18 cellular contexts compared by ENCODE assay signal in the genomic region with DNA sequence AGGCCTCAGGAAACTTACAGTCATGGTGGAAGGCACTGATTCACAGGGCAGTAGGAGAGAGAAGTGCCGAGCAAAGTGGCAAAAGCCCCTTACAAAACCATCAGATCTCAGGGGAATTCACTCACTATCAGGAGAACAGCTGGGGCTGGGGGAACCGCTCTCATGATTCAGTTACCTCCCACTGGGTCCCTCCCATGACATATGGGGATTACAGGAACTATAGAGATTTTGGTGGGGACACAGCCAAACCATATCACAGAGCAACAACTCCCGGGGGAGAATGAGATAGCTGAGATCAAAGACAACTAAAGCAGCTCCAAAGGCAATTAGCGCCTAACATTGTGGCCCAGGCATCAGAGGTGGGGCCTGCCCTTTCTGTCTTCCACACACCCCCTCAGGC.
DNase-seq lines count a peak whose midpoint lies in the region; ATAC-seq and TF ChIP-seq lines count a peak whose summit lies in the region.
"Had no signal": no experiment of that assay in that cellular context is flagged by ENCODE, and none has a peak within 500 bp of the region (broad histone marks: within the 10 kb centered on the region; RNA-seq: fewer than 3 reads in every experiment).

No MANE protein-coding gene starts in this region.

- H3K27me3 ChIP-seq in endodermal cell (ENCODE audit: control insufficient read depth, insufficient read depth, low read length, poor library complexity, severe bottlenecking) (no peaks in the 10 kb centered on the region), transverse colon (no peaks in the 10 kb centered on the region)
- H3K27me3 ChIP-seq: MG63 had no signal

- DNase-seq in DMS 273 treated with DMSO at 0.1 percent for 48 hours (lab: John Stamatoyannopoulos, UW), result peak; percentile 92
- peak; percentile 87 for DNase-seq in NCI-H69 (lab: John Stamatoyannopoulos, UW)
- peak; percentile 75 for DNase-seq in endodermal cell
- no peak for DNase-seq in GDM1 (lab: John Stamatoyannopoulos, UW)
- no peak for DNase-seq in NCI-H2029 (lab: John Stamatoyannopoulos, UW)
- DNase-seq in transverse colon, result no peak
- DNase-seq: activated naive CD4-positive, alpha-beta T cell treated with anti-CD3 and anti-CD28 coated beads, Interleukin-2, amount 10 ng/mL, durations not matched to agents 7 days and 5 days; activated T-cell treated with anti-CD3 and anti-CD28 coated beads, Interleukin-2, amount 50 U/mL, for 4 hours; aorta; caudate nucleus; CD4-positive, alpha-beta T cell; dermis blood vessel endothelial cell; DMS53; MG63; NCI-H345; T-helper 9 cell had no signal

- H3K9me3 ChIP-seq in endodermal cell (ENCODE audit: control insufficient read depth, low read length), result peaks cover 6% of the 10 kb centered on the region
- H3K9me3 ChIP-seq in transverse colon, result no peaks in the 10 kb centered on the region
- H3K9me3 ChIP-seq: MG63 had no signal

- H3K9me3 Mint-ChIP-seq in endodermal cell, result peaks cover 2% of the 10 kb centered on the region
- H3K9me3 Mint-ChIP-seq: activated naive CD4-positive, alpha-beta T cell treated with anti-CD3 and anti-CD28 coated beads, Interleukin-2, amount 10 ng/mL, durations not matched to agents 7 days and 5 days; activated T-cell treated with anti-CD3 and anti-CD28 coated beads, Interleukin-2, amount 50 U/mL, for 4 hours; CD4-positive, alpha-beta T cell had no signal

- peaks cover 12% of the 10 kb centered on the region for H3K4me1 Mint-ChIP-seq in endodermal cell
- H3K4me1 Mint-ChIP-seq: activated naive CD4-positive, alpha-beta T cell treated with anti-CD3 and anti-CD28 coated beads, Interleukin-2, amount 10 ng/mL, durations not matched to agents 7 days and 5 days had no signal

- peak; percentile 50 for ATAC-seq in GM19397 (IDR thresholded peaks at IDR 0.05; ENCODE audit: unreplicated experiment)
- ATAC-seq: activated T-cell treated with anti-CD3 and anti-CD28 coated beads, Interleukin-2, amount 50 U/mL, for 4 hours; HepG2 had no signal

- TF ChIP-seq POLR2A in transverse colon (IDR thresholded peaks at IDR 0.05), result no peak

- WGBS in endodermal cell (ENCODE audit: insufficient coverage in 1 of 2, insufficient read length in 1 of 2), 2 experiments, result 34 to 80% methylated on average over 1 to 4 of the region's 4 CpGs
- 50 to 66% methylated on average over 1 to 4 of the region's 4 CpGs for WGBS in transverse colon (ENCODE audit: low coverage in 1 of 2), 2 donors

- TF ChIP-seq CTCF in endodermal cell (conservative IDR thresholded peaks at IDR 0.05) (no peak), transverse colon (IDR thresholded peaks at IDR 0.05) (no peak)

- no peak overlapping the region for H3K9ac ChIP-seq in endodermal cell (ENCODE audit: extremely low read depth, low read length, poor library complexity, severe bottlenecking)

- peaks cover 11% of the 10 kb centered on the region for H3K27me3 Mint-ChIP-seq in endodermal cell (ENCODE audit: insufficient read depth)
- H3K27me3 Mint-ChIP-seq: activated naive CD4-positive, alpha-beta T cell treated with anti-CD3 and anti-CD28 coated beads, Interleukin-2, amount 10 ng/mL, durations not matched to agents 7 days and 5 days had no signal

- no peaks in the 10 kb centered on the region for H3K4me1 ChIP-seq in endodermal cell (ENCODE audit: control insufficient read depth, insufficient read depth, low read length)
- H3K4me1 ChIP-seq in transverse colon, result no peaks in the 10 kb centered on the region

- in situ Hi-C loops in transverse colon (cut with MboI; ENCODE audit: low pct_ligation_motif_present in 1 of 4, low pct_unique_long_range_greater_than_20kb in 1 of 4, low sequenced_read_pairs in 3 of 4), result no loop called here

- no peak overlapping the region for H3K4me3 Mint-ChIP-seq in endodermal cell
- H3K4me3 Mint-ChIP-seq: activated naive CD4-positive, alpha-beta T cell treated with anti-CD3 and anti-CD28 coated beads, Interleukin-2, amount 10 ng/mL, durations not matched to agents 7 days and 5 days; activated T-cell treated with anti-CD3 and anti-CD28 coated beads, Interleukin-2, amount 50 U/mL, for 4 hours; CD4-positive, alpha-beta T cell had no signal

- no peak overlapping the region for H3K4me3 ChIP-seq in endodermal cell (ENCODE audit: low read length)
- no peak overlapping the region for H3K4me3 ChIP-seq in transverse colon
- H3K4me3 ChIP-seq: MG63 had no signal

- intact Hi-C loops in transverse colon (cut with DNase I; ENCODE audit: low total_unique reads), result no loop called here

- no peaks in the 10 kb centered on the region for H3K36me3 Mint-ChIP-seq in endodermal cell (ENCODE audit: low read depth)
- H3K36me3 Mint-ChIP-seq: activated naive CD4-positive, alpha-beta T cell treated with anti-CD3 and anti-CD28 coated beads, Interleukin-2, amount 10 ng/mL, durations not matched to agents 7 days and 5 days had no signal

- H3K27ac ChIP-seq in endodermal cell (ENCODE audit: low read depth, low read length), result no peak overlapping the region
- no peak overlapping the region for H3K27ac ChIP-seq in transverse colon

- no peak for TF ChIP-seq EP300 in transverse colon (IDR thresholded peaks at IDR 0.05; ENCODE audit: low read depth)

- no peak overlapping the region for H3K27ac Mint-ChIP-seq in endodermal cell
- H3K27ac Mint-ChIP-seq: activated naive CD4-positive, alpha-beta T cell treated with anti-CD3 and anti-CD28 coated beads, Interleukin-2, amount 10 ng/mL, durations not matched to agents 7 days and 5 days; CD4-positive, alpha-beta T cell had no signal

- H3K36me3 ChIP-seq in endodermal cell (ENCODE audit: control insufficient read depth, insufficient read depth, low read length), result no peaks in the 10 kb centered on the region
- H3K36me3 ChIP-seq in transverse colon, result no peaks in the 10 kb centered on the region
- H3K36me3 ChIP-seq: MG63 had no signal

Comparison
In these comparisons a context has a peak if more than half of its experiments do, and no peak if none do; other contexts are left out.
1. DNase-seq: peak in DMS 273 treated with DMSO at 0.1 percent for 48 hours (single experiment), NCI-H69 (single experiment) and endodermal cell (single experiment); none in GDM1 (single experiment), NCI-H2029 (single experiment) and transverse colon (single experiment).